ENCODE assay signal across 10 cellular contexts in genomic region chrX:46637937-46638336, GRCh38.
A peak's percentile ranks its signal among the peaks of the same experiment; 100 is the strongest.
DNase-seq lines count a peak whose midpoint lies in the region; ATAC-seq lines count a peak whose summit lies in the region.
"Had no signal": no experiment of that assay in that cellular context is flagged by ENCODE, and none has a peak within 500 bp of the region (broad histone marks: within the 10 kb centered on the region; RNA-seq: fewer than 3 reads in every experiment).

No MANE protein-coding gene starts in this region.

- no peaks in the 10 kb centered on the region for H3K9me3 Mint-ChIP-seq in activated CD4-positive, alpha-beta memory T cell treated with anti-CD3 and anti-CD28 coated beads for 36 hours
- no peaks in the 10 kb centered on the region for H3K9me3 Mint-ChIP-seq in immature natural killer cell
- H3K9me3 Mint-ChIP-seq: CD8-positive, alpha-beta T cell had no signal

- peaks cover 39% of the 10 kb centered on the region for H3K4me1 Mint-ChIP-seq in activated CD4-positive, alpha-beta memory T cell treated with anti-CD3 and anti-CD28 coated beads for 36 hours (ENCODE audit: low read depth)
- H3K4me1 Mint-ChIP-seq in immature natural killer cell = peaks cover 24 to 34% of the 10 kb centered on the region in 2 donors

- ATAC-seq in GM18909 (IDR thresholded peaks at IDR 0.05; ENCODE audit: poor library complexity, unreplicated experiment) (peak; percentile 67), HG03135 (IDR thresholded peaks at IDR 0.05; ENCODE audit: unreplicated experiment) (peak; percentile 59), GM19328 (IDR thresholded peaks at IDR 0.05; ENCODE audit: unreplicated experiment) (no peak)
- ATAC-seq: CD8-positive, alpha-beta T cell; HepG2 had no signal

- POLR2A ChIA-PET in activated CD4-positive, alpha-beta memory T cell treated with anti-CD3 and anti-CD28 coated beads for 36 hours (lab: Charles Lee) = interaction anchor here (0.9 to 1.8 kb wide), 2 partner anchors 9 to 65 kb away, joined by 3 to 6 read pairs; no protein-coding TSS in a partner anchor

- no peak overlapping the region for H3K27ac Mint-ChIP-seq in activated CD4-positive, alpha-beta memory T cell treated with anti-CD3 and anti-CD28 coated beads for 36 hours
- no peak overlapping the region for H3K27ac Mint-ChIP-seq in immature natural killer cell
- H3K27ac Mint-ChIP-seq: CD8-positive, alpha-beta T cell had no signal

- no peaks in the 10 kb centered on the region for H3K27me3 Mint-ChIP-seq in activated CD4-positive, alpha-beta memory T cell treated with anti-CD3 and anti-CD28 coated beads for 36 hours
- H3K27me3 Mint-ChIP-seq in immature natural killer cell (ENCODE audit: low read depth in 3 of 3) = peaks cover 5 to 11% (median 5%) of the 10 kb centered on the region in 3 donors

- DNase-seq in AG08396 (ENCODE audit: low spot score) (peak; percentile 9), immature natural killer cell (no peak), NCI-H1048 (lab: John Stamatoyannopoulos, UW) (no peak), RKO (ENCODE audit: low spot score) (no peak)
- peak; percentile 20 for DNase-seq in activated CD4-positive, alpha-beta memory T cell treated with anti-CD3 and anti-CD28 coated beads for 36 hours
- DNase-seq: CD8-positive, alpha-beta T cell had no signal

- intact Hi-C loops in activated CD4-positive, alpha-beta memory T cell treated with anti-CD3 and anti-CD28 coated beads for 36 hours (cut with micrococcal nuclease) = no loop called here

- CTCF ChIA-PET in activated CD4-positive, alpha-beta memory T cell treated with anti-CD3 and anti-CD28 coated beads for 36 hours (lab: Charles Lee) = interaction anchor here (1.0 to 1.5 kb wide), 2 partner anchors 11 to 47 kb away, joined by 3 to 4 read pairs; no protein-coding TSS in a partner anchor

- peaks cover under 1% of the 10 kb centered on the region for H3K36me3 Mint-ChIP-seq in activated CD4-positive, alpha-beta memory T cell treated with anti-CD3 and anti-CD28 coated beads for 36 hours
- H3K36me3 Mint-ChIP-seq in immature natural killer cell = no peaks in the 10 kb centered on the region
- H3K36me3 Mint-ChIP-seq: CD8-positive, alpha-beta T cell had no signal

- no peak overlapping the region for H3K4me3 Mint-ChIP-seq in activated CD4-positive, alpha-beta memory T cell treated with anti-CD3 and anti-CD28 coated beads for 36 hours
- no peak overlapping the region for H3K4me3 Mint-ChIP-seq in immature natural killer cell
- H3K4me3 Mint-ChIP-seq: CD8-positive, alpha-beta T cell had no signal

Comparison
In these comparisons a context has a peak if more than half of its experiments do, and no peak if none do; other contexts are left out.
1. DNase-seq: peak in AG08396 (single experiment) and activated CD4-positive, alpha-beta memory T cell treated with anti-CD3 and anti-CD28 coated beads for 36 hours (single experiment); none in immature natural killer cell (0 of 3), NCI-H1048 (single experiment) and RKO (single experiment).